Comparison of ENCODE assay signal across 14 cellular contexts in the genomic region with DNA sequence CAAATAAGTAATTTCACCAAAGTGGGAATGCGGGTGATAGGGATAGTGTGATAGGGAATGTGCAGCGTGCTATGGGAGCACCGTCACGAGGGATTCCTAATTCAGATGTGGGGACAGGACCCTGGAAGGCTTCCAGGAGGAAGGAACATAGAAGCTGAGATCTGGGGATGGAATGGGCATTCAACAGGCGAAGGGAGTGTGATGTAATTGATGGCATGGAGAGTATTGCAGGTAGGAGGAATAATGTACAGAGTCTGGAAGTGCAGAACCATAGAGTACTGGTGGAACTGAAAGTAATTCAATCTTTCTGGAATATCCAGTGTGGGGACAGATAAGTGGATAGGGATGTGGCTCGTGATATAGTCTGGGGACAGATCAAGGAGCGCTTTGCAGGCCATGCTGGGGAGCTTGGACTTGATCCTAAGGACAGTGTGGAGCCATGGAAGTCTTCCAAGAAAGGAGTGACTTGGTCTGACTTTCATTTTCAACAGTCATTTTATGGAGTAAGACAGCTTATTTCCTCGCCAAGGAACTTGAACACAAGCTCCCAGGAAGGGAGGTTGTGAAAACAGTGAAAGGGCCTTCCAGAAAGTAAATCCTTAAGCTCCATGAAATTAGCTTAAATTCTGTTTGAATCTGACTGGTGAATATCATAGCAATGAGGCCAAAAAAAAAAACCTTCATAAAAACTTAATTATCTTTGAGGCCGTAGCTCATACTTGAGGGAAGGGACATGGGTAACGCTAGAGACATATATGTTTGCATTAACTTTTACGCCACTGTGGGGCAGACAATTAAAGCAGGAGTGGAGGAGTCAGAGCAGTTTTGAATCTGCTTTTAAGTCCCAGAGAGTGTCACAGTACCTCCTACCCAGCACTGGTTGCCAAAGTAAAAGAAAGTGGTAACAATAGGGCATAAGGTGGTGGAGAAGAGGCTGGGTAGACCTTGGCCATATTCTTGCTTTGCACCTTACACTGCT. TPM values are rescaled to one million over a fixed set of nuclear protein-coding genes. Genes with fewer than 3 reads are reported as not detected.
DNase-seq lines count a peak whose midpoint lies in the region; ATAC-seq, FAIRE-seq and TF ChIP-seq lines count a peak whose summit lies in the region.
"Had no signal": no experiment of that assay in that cellular context is flagged by ENCODE, and none has a peak within 500 bp of the region (broad histone marks: within the 10 kb centered on the region; RNA-seq: fewer than 3 reads in every experiment).

No MANE protein-coding gene starts in this region.

- no peak overlapping the region for H3K18ac ChIP-seq in H9 (ENCODE audit: insufficient read length, low read depth, low read length)

- H3K36me3 ChIP-seq in left lung (no peaks in the 10 kb centered on the region), subcutaneous abdominal adipose tissue (ENCODE audit: control insufficient read depth in 5 of 5, insufficient read depth in 5 of 5, low read length in 5 of 5) (no peaks in the 10 kb centered on the region)

- H4K20me1 ChIP-seq in H9 (ENCODE audit: control insufficient read depth, insufficient read depth, insufficient read length), result no peaks in the 10 kb centered on the region

- H4K91ac ChIP-seq in H9 (ENCODE audit: insufficient read length, low read depth, low read length), result no peak overlapping the region

- no peak overlapping the region for H3T11ph ChIP-seq in H9 (ENCODE audit: low read length)

- peaks cover 9 to 24% (median 18%) of the 10 kb centered on the region in 3 experiments for H3K36me3 Mint-ChIP-seq in H9 (ENCODE audit: insufficient read depth in 1 of 3, low read depth in 3 of 3)
- H3K36me3 Mint-ChIP-seq: activated naive CD8-positive, alpha-beta T cell treated with anti-CD3 and anti-CD28 coated beads, Interleukin-2, amount 10 ng/mL, durations not matched to agents 7 days and 5 days had no signal

- H3K27ac Mint-ChIP-seq in H9, result peak overlapping the region in 2 of 3 experiments; percentile 21 to 73; a peak in 3 of 7 replicates
- H3K27ac Mint-ChIP-seq: activated CD4-positive, alpha-beta memory T cell treated with anti-CD3 and anti-CD28 coated beads, Interleukin-2, amount 10 ng/mL, durations not matched to agents 7 days and 5 days; activated naive CD8-positive, alpha-beta T cell treated with anti-CD3 and anti-CD28 coated beads, Interleukin-2, amount 10 ng/mL, durations not matched to agents 7 days and 5 days had no signal

- no CpG with 5 or more reads among the region's 11 CpGs for WGBS in H9 (ENCODE audit: extremely low coverage, insufficient read length, low lambda C conversion rate)

- no peak overlapping the region for H2AFZ ChIP-seq in H9 (ENCODE audit: low read length)

- no peak overlapping the region for H2BK5ac ChIP-seq in H9 (ENCODE audit: insufficient read length, low read length)

- H3K4me3 ChIP-seq in left lung (no peak overlapping the region), subcutaneous abdominal adipose tissue (ENCODE audit: low read depth in 1 of 5, low read length in 5 of 5) (peak overlapping the region in 1 of 5 donors; percentile 43)

- no peak for FAIRE-seq in D721Med (lab: Jason Lieb, UNC)
- FAIRE-seq: GM12892 had no signal

- H3K27ac ChIP-seq in H9 (ENCODE audit: insufficient read length, low read depth, low read length), result no peak overlapping the region
- H3K27ac ChIP-seq in left lung, result peak overlapping the region in 1 of 2 donors; percentile 9
- peak overlapping the region; percentile 58 for H3K27ac ChIP-seq in subcutaneous abdominal adipose tissue (ENCODE audit: low read depth, low read length)
- H3K27ac ChIP-seq: KMS-11 had no signal

- peaks cover 4 to 5% of the 10 kb centered on the region in 2 experiments; a peak in 4 of 5 replicates for H3K9me3 Mint-ChIP-seq in H9
- H3K9me3 Mint-ChIP-seq: activated CD4-positive, alpha-beta memory T cell treated with anti-CD3 and anti-CD28 coated beads, Interleukin-2, amount 10 ng/mL, durations not matched to agents 7 days and 5 days had no signal

- no peak for TF ChIP-seq CTCF in H9 (conservative IDR thresholded peaks at IDR 0.05)
- no peak for TF ChIP-seq CTCF in left lung (IDR thresholded peaks at IDR 0.05)
- TF ChIP-seq CTCF in D721Med (IDR thresholded peaks at IDR 0.05; ENCODE audit: insufficient read depth, missing control alignments), result no peak

- no peak overlapping the region for H3K14ac ChIP-seq in H9 (ENCODE audit: insufficient read depth, low read length)

- H3K27me3 Mint-ChIP-seq in H9 (ENCODE audit: low read depth), result no peaks in the 10 kb centered on the region

- intact Hi-C loops in left lung (cut with DNase I), result no loop called here

- H3K79me1 ChIP-seq in H9 (ENCODE audit: insufficient read depth, low read depth, low read length, poor library complexity, severe bottlenecking), result peaks cover 9% of the 10 kb centered on the region

- H3K4me2 ChIP-seq in H9 (ENCODE audit: insufficient read depth, insufficient read length, low read length), result no peak overlapping the region
- H3K4me2 ChIP-seq: KMS-11 had no signal

- H3K4me1 ChIP-seq in H9 (ENCODE audit: insufficient read depth, low read length) (peaks cover 15% of the 10 kb centered on the region), left lung (peaks cover 0 to 3% of the 10 kb centered on the region in 2 donors), subcutaneous abdominal adipose tissue (ENCODE audit: control insufficient read depth in 5 of 5, insufficient read depth in 5 of 5, low read length in 5 of 5) (peaks cover 4 to 49% (median 38%) of the 10 kb centered on the region in 5 donors)

- H2AK5ac ChIP-seq in H9 (ENCODE audit: insufficient read length, low read length), result no peak overlapping the region

- H2BK20ac ChIP-seq in H9 (ENCODE audit: low read depth, low read length, poor library complexity, severe bottlenecking), result no peak overlapping the region

- H4K8ac ChIP-seq in H9 (replicated peaks; ENCODE audit: insufficient read length, low read depth, low read length), result no peak overlapping the region

- H3K4me1 Mint-ChIP-seq in H9, result peaks cover 71 to 76% of the 10 kb centered on the region in 2 experiments
- H3K4me1 Mint-ChIP-seq: activated CD4-positive, alpha-beta memory T cell treated with anti-CD3 and anti-CD28 coated beads, Interleukin-2, amount 10 ng/mL, durations not matched to agents 7 days and 5 days; activated naive CD8-positive, alpha-beta T cell treated with anti-CD3 and anti-CD28 coated beads, Interleukin-2, amount 10 ng/mL, durations not matched to agents 7 days and 5 days had no signal

- H3K9ac ChIP-seq in H9 (ENCODE audit: extremely low read depth, insufficient read length, low read length) (no peak overlapping the region), subcutaneous abdominal adipose tissue (ENCODE audit: low read length in 5 of 5) (peak overlapping the region in 1 of 5 donors; percentile 36)
- H3K9ac ChIP-seq: KMS-11 had no signal

- H2BK15ac ChIP-seq in H9 (ENCODE audit: low read depth, low read length), result no peak overlapping the region

- ATAC-seq in left lung (peak; percentile 71), GM21381 (IDR thresholded peaks at IDR 0.05; ENCODE audit: unreplicated experiment) (no peak), HG02981 (IDR thresholded peaks at IDR 0.05; ENCODE audit: unreplicated experiment) (no peak)

- no peak overlapping the region for H3K4ac ChIP-seq in H9 (ENCODE audit: low read depth, low read length)

- DNase-seq in H9 (no peak), cerebellar cortex (ENCODE audit: low spot score) (peak; percentile 66), left lung (no peak), Kasumi-1 (lab: John Stamatoyannopoulos, UW) (no peak), D721Med (ENCODE audit: insufficient read length, low spot score) (no peak)
- DNase-seq: activated CD4-positive, alpha-beta memory T cell treated with anti-CD3 and anti-CD28 coated beads, Interleukin-2, amount 10 ng/mL, durations not matched to agents 7 days and 5 days; activated naive CD8-positive, alpha-beta T cell treated with anti-CD3 and anti-CD28 coated beads, Interleukin-2, amount 10 ng/mL, durations not matched to agents 7 days and 5 days; NCI-H2081 treated with DMSO at 0.1 percent for 48 hours had no signal

- H3K23ac ChIP-seq in H9 (ENCODE audit: insufficient read length, low read depth, low read length), result no peak overlapping the region

- no peaks in the 10 kb centered on the region for H3K23me2 ChIP-seq in H9 (ENCODE audit: insufficient read length, low read depth, low read length, poor library complexity, severe bottlenecking)

- no peak overlapping the region for H3K56ac ChIP-seq in H9 (ENCODE audit: insufficient read length, low read depth, low read length)

- no peak overlapping the region for H2BK12ac ChIP-seq in H9 (ENCODE audit: insufficient read length, low read depth, low read length)

- H2BK120ac ChIP-seq in H9 (ENCODE audit: low read depth, low read length, poor library complexity, severe bottlenecking), result no peak overlapping the region

- no peak overlapping the region for H3K4me3 Mint-ChIP-seq in H9
- H3K4me3 Mint-ChIP-seq: activated CD4-positive, alpha-beta memory T cell treated with anti-CD3 and anti-CD28 coated beads, Interleukin-2, amount 10 ng/mL, durations not matched to agents 7 days and 5 days; activated naive CD8-positive, alpha-beta T cell treated with anti-CD3 and anti-CD28 coated beads, Interleukin-2, amount 10 ng/mL, durations not matched to agents 7 days and 5 days had no signal

- no peak overlapping the region for H4K5ac ChIP-seq in H9 (ENCODE audit: insufficient read length, low read depth, low read length)

- H3K9me3 ChIP-seq in H9 (ENCODE audit: control insufficient read depth, low read depth, low read length) (no peaks in the 10 kb centered on the region), left lung (no peaks in the 10 kb centered on the region), subcutaneous abdominal adipose tissue (ENCODE audit: control insufficient read depth in 5 of 5, low read length in 5 of 5) (no peaks in the 10 kb centered on the region)

- no peaks in the 10 kb centered on the region for H3K27me3 ChIP-seq in H9 (ENCODE audit: insufficient read depth, low read length)
- no peaks in the 10 kb centered on the region for H3K27me3 ChIP-seq in left lung
- H3K27me3 ChIP-seq in subcutaneous abdominal adipose tissue (ENCODE audit: control insufficient read depth in 5 of 5, insufficient read depth in 4 of 5, low read length in 5 of 5), result no peaks in the 10 kb centered on the region

- peaks cover 29% of the 10 kb centered on the region; the same call in 1 of the 2 replicates for H3K79me2 ChIP-seq in H9 (ENCODE audit: insufficient read depth, low read length)

RNA-seq across cellular contexts. Expression of gene ROR1, which starts 55.8 kb away (rescaled TPM):
- 75.9 and 76.4 TPM in 2 replicates for total RNA-seq in H9 (2021)
- 10 to 100 TPM; 25.5 to 27.5 TPM for total RNA-seq in left lung
- total RNA-seq: activated naive CD8-positive, alpha-beta T cell treated with anti-CD3 and anti-CD28 coated beads, Interleukin-2, amount 10 ng/mL, durations not matched to agents 7 days and 5 days; T-helper 2 cell treated with Interferon-gamma antibody and Interleukin-4, amounts not matched to agents 100 ng/mL and 5 ng/mL, for 36 hours had no signal
